8 cellular contexts compared by ENCODE assay signal in the genomic region with DNA sequence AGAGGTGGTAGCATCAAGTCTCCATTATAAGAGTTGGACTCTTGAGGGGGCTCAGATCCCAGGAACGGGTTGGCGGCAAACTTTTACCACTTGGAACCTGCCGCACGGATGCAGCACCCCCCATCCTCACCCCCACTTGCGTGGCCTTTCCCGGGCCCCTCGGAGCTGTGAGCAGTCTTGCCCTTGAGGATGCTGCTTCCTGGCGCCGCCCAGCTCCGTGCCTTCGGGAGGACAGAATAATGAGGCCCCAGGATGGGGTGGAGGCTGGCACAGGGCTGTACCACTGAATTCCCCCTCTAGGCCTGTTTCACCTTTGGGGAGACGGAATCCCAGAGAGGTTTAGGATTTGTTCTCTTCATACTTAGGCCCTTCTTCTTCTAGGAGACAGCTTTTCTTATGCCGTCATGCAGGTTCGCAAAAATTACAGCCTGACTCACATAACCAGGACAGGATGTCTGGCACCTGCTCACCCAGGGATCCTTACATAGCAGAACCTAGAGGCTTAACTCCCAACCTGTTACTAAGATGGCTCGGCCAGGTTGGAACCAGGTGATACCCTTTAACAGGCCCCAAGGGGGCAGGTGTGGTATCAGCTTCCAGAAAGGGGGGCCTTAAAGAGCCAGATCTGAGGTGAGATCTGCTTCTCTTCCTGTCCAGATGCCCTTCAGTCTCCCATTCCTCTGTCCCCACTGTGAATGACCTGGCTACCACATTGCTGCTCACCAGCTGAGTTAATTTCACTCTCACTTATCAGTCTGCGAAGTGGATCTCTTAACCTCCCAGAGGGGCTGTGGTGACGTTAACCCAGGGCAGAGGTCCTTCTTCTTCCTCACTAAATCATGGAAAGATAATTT. TPM values are rescaled to one million over a fixed set of nuclear protein-coding genes. Genes with fewer than 3 reads are reported as not detected.
A peak's percentile ranks its signal among the peaks of the same experiment; 100 is the strongest.
DNase-seq lines count a peak whose midpoint lies in the region; TF ChIP-seq lines count a peak whose summit lies in the region.

No MANE protein-coding gene starts in this region.

- H3K4me1 ChIP-seq in PC-9 (replicated peaks; ENCODE audit: insufficient read depth) (peaks cover 64% of the 10 kb centered on the region), fibroblast of lung (ENCODE audit: control insufficient read depth, extremely low read depth, insufficient read depth, low read length) (peaks cover 41% of the 10 kb centered on the region)

- peaks cover 31% of the 10 kb centered on the region; the same call in 1 of the 2 replicates for H3F3A ChIP-seq in PC-9 (ENCODE audit: insufficient read depth, low read depth)

- intact Hi-C loops in PC-9 (cut with micrococcal nuclease; ENCODE audit: unreplicated experiment): no loop called here

- no peak for TF ChIP-seq CTCF in PC-9 (conservative IDR thresholded peaks at IDR 0.05)
- TF ChIP-seq CTCF in fibroblast of lung (conservative IDR thresholded peaks at IDR 0.05 in 1 of 2, IDR thresholded peaks at IDR 0.05 in 1 of 2; ENCODE audit: low read depth in 1 of 2, low read length in 2 of 2): no peak
- no peak for TF ChIP-seq CTCF in retinal pigment epithelial cell (conservative IDR thresholded peaks at IDR 0.05; ENCODE audit: low read depth, low read length)

- H3K9me2 ChIP-seq in PC-9 (ENCODE audit: insufficient read depth): no peaks in the 10 kb centered on the region

- BruUV-seq in PC-9 (replicated peaks; lab: Mats Ljungman, UMichigan): TSS peak; percentile 34

- H3K4me3 ChIP-seq in PC-9: peak overlapping the region; percentile 62
- peak overlapping the region; percentile 73 to 98 (median 76) for H3K4me3 ChIP-seq in fibroblast of lung (replicated peaks in 1 of 4; ENCODE audit: control extremely low read depth in 1 of 4, insufficient read depth in 1 of 4, low read depth in 3 of 4, low read length in 4 of 4)
- H3K4me3 ChIP-seq in retinal pigment epithelial cell (ENCODE audit: low read length): peak overlapping the region; percentile 69

- H3K9ac ChIP-seq in fibroblast of lung (ENCODE audit: insufficient read depth, low read length): peak overlapping the region; percentile 70

- no peaks in the 10 kb centered on the region for H4K20me1 ChIP-seq in PC-9 (ENCODE audit: insufficient read depth)
- no peaks in the 10 kb centered on the region for H4K20me1 ChIP-seq in fibroblast of lung (ENCODE audit: control insufficient read depth, extremely low read depth, insufficient read depth, low read length)

- CTCF ChIA-PET in PC-9 (lab: Charles Lee): interaction anchor here (0.6 to 0.7 kb wide), 2 partner anchors 400 to 550 kb away, joined by 3 to 15 read pairs; no protein-coding TSS in a partner anchor

- H3K27me3 ChIP-seq in PC-9 (ENCODE audit: insufficient read depth, low read depth): no peaks in the 10 kb centered on the region
- H3K27me3 ChIP-seq in fibroblast of lung (ENCODE audit: control insufficient read depth, insufficient read depth, low read length): no peaks in the 10 kb centered on the region

- DNase-seq in DMS 273 (lab: John Stamatoyannopoulos, UW; ENCODE audit: unreplicated experiment) (peak; percentile 76), DMS 273 treated with DMSO at 0.1 percent for 48 hours (lab: John Stamatoyannopoulos, UW) (no peak), PC-9 (no peak), fibroblast of lung (ENCODE audit: low read depth in 2 of 2) (no peak), retinal pigment epithelial cell (ENCODE audit: low read depth) (no peak), inferior parietal cortex (ENCODE audit: extremely low spot score) (no peak), KG1 (lab: John Stamatoyannopoulos, UW) (no peak)
- no peak for DNase-seq in effector CD8-positive, alpha-beta T cell (lab: John Stamatoyannopoulos, UW)

- H3K79me2 ChIP-seq in PC-9 (ENCODE audit: low read depth): peaks cover 11% of the 10 kb centered on the region
- peaks cover 16% of the 10 kb centered on the region for H3K79me2 ChIP-seq in fibroblast of lung (ENCODE audit: control insufficient read depth, insufficient read depth, low read length)

- no peaks in the 10 kb centered on the region for H3K36me3 ChIP-seq in PC-9 (ENCODE audit: low read depth)
- H3K36me3 ChIP-seq in fibroblast of lung (ENCODE audit: control insufficient read depth, insufficient read depth, low read length): no peaks in the 10 kb centered on the region

- H2AFZ ChIP-seq in PC-9 (no peak overlapping the region; the same call in 1 of the 2 replicates), fibroblast of lung (ENCODE audit: low read length) (peak overlapping the region; percentile 39)

- H3K9me3 ChIP-seq in PC-9 (ENCODE audit: insufficient read depth, low read depth) (no peaks in the 10 kb centered on the region), fibroblast of lung (ENCODE audit: control insufficient read depth, insufficient read depth, low read depth, low read length) (no peaks in the 10 kb centered on the region)

- H3K4me2 ChIP-seq in PC-9 (peak overlapping the region; percentile 76), fibroblast of lung (ENCODE audit: extremely low read depth, insufficient read depth, low read length) (peak overlapping the region; percentile 70)

- no peak overlapping the region for H3K27ac ChIP-seq in PC-9
- H3K27ac ChIP-seq in fibroblast of lung (ENCODE audit: insufficient read depth, low read length): peak overlapping the region; percentile 70

- POLR2A ChIA-PET in PC-9 (lab: Charles Lee; ENCODE audit: unreplicated experiment): interaction anchor here (0.7 kb wide), 1 partner anchor 388 kb away, joined by 7 read pairs; no protein-coding TSS in a partner anchor

RNA-seq across cellular contexts. Expression of a gene that starts 1.5 kb away (rescaled TPM):
- total RNA-seq in PC-9 (2021) (7.4 and 7.9 TPM in 2 replicates), fibroblast of lung (10.8 and 16.2 TPM in 2 replicates)
- polyA plus RNA-seq in fibroblast of lung: 32.6 and 66.9 TPM in 2 replicates
- polyA plus RNA-seq in fibroblast of lung (2012): 27.5 and 54.1 TPM in 2 replicates
- polyA minus RNA-seq in fibroblast of lung (ENCODE audit: low replicate concordance): 9.0 and 25.6 TPM in 2 replicates

RNA-seq across cellular contexts. Expression of a gene that starts 17.7 kb away (rescaled TPM):
- total RNA-seq in PC-9 (2021): 3.6 and 4.9 TPM in 2 replicates
- total RNA-seq in fibroblast of lung: 0.50 and 1.0 TPM in 2 replicates
- polyA plus RNA-seq in fibroblast of lung: 1.9 and 9.3 TPM in 2 replicates
- 2.0 and 10.8 TPM in 2 replicates for polyA plus RNA-seq in fibroblast of lung (2012)
- polyA minus RNA-seq in fibroblast of lung (ENCODE audit: low replicate concordance): 3.7 and 13.7 TPM in 2 replicates

RNA-seq across cellular contexts. Expression of a gene that starts 34.7 kb away (rescaled TPM):
- total RNA-seq in PC-9 (2021) (20.5 and 21.3 TPM in 2 replicates), fibroblast of lung (not detected in 2 replicates)
- polyA plus RNA-seq in fibroblast of lung: 0.05 TPM in 1 of 2 replicates, not detected in the other
- not detected in 2 replicates for polyA plus RNA-seq in fibroblast of lung (2012)
- not detected in 2 replicates for polyA minus RNA-seq in fibroblast of lung (ENCODE audit: low replicate concordance)

Comparison
In these comparisons a context has a peak if more than half of its experiments do, and no peak if none do; other contexts are left out.
1. RNA of a gene that starts 34.7 kb away (total RNA-seq): 20.5 to 21.3 TPM in PC-9; not detected in fibroblast of lung; every median in the first group is over 10 times any median in the second.
2. Peak in every context shown above with its lines, with median percentiles within 50 percentile points of each other: H3K4me3 ChIP-seq.